In genomic region chr4:2570551-2571222, GRCh38 we compare ENCODE assay signal across 8 cellular contexts. TPM values are rescaled to one million over a fixed set of nuclear protein-coding genes. Genes with fewer than 3 reads are reported as not detected.
DNase-seq lines count a peak whose midpoint lies in the region; ATAC-seq, FAIRE-seq and TF ChIP-seq lines count a peak whose summit lies in the region.

No MANE protein-coding gene starts in this region.

- peaks cover 12 to 27% of the 10 kb centered on the region in 2 donors for H3K36me3 Mint-ChIP-seq in stimulated activated naive B cell treated with anti-CD40 and anti-IgM and Interleukin-4, amounts not matched to agents 10 μg/mL and 1 μg/mL and 100 μg/mL, for 72 hours

- H3K9me3 ChIP-seq in HepG2 (ENCODE audit: low read length), result no peaks in the 10 kb centered on the region

- no peaks in the 10 kb centered on the region for H3K27me3 ChIP-seq in HepG2 (ENCODE audit: control insufficient read depth in 1 of 2, insufficient read depth in 2 of 2, low read length in 2 of 2)

- in situ Hi-C loops in HepG2 (cut with HindIII; ENCODE audit: extremely low pct_ligation_motif_present, low pct_unique_long_range_greater_than_20kb), result no loop called here
- in situ Hi-C loops in G401 (cut with HindIII; ENCODE audit: low sequenced_read_pairs), result no loop called here

- TF ChIP-seq CTCF in HepG2 (CRISPR knock-in tag; IDR thresholded peaks at IDR 0.05), result no peak

- peak; percentile 89 for ATAC-seq in HG02642 (IDR thresholded peaks at IDR 0.05; ENCODE audit: poor library complexity, unreplicated experiment)
- ATAC-seq in HepG2, result peak; percentile 19; the same call in 2 of the 3 replicates
- ATAC-seq in stimulated activated naive B cell treated with anti-CD40 and anti-IgM and Interleukin-4, amounts not matched to agents 10 μg/mL and 1 μg/mL and 100 μg/mL, for 72 hours (replicated peaks), result peak; percentile 96 to 97
- no peak for ATAC-seq in SK-N-SH treated with all-trans-retinoic acid at 6 μM for 48 hours

- CTCF ChIA-PET in HepG2 (lab: Yijun Ruan, JAX; ENCODE audit: low intra/inter-chr PET ratio, low total read pairs), result no interaction called here

- H3K4me3 ChIP-seq in HepG2 (replicated peaks in 1 of 3; ENCODE audit: insufficient read depth in 1 of 3, low read depth in 2 of 3, low read length in 3 of 3), result no peak overlapping the region

- H2AFZ ChIP-seq in HepG2 (ENCODE audit: low read length), result no peak overlapping the region

- H3K36me3 ChIP-seq in HepG2 (replicated peaks in 1 of 2; ENCODE audit: control insufficient read depth in 1 of 2, insufficient read depth in 2 of 2, low read length in 2 of 2), result peaks cover 5 to 8% of the 10 kb centered on the region in 2 experiments; a peak in 2 of 5 replicates

- no peak overlapping the region for H3K9ac ChIP-seq in HepG2 (ENCODE audit: insufficient read depth, low read depth, low read length)

- no peaks in the 10 kb centered on the region for H3K9me3 Mint-ChIP-seq in stimulated activated naive B cell treated with anti-CD40 and anti-IgM and Interleukin-4, amounts not matched to agents 10 μg/mL and 1 μg/mL and 100 μg/mL, for 72 hours

- peaks cover 43 to 49% of the 10 kb centered on the region in 2 donors for H3K4me1 Mint-ChIP-seq in stimulated activated naive B cell treated with anti-CD40 and anti-IgM and Interleukin-4, amounts not matched to agents 10 μg/mL and 1 μg/mL and 100 μg/mL, for 72 hours

- FAIRE-seq in HepG2 (lab: Jason Lieb, UNC), result no peak

- BruUV-seq in HepG2 (replicated peaks; lab: Mats Ljungman, UMichigan), result no TSS peak

- no peak overlapping the region for H3K4me2 ChIP-seq in HepG2 (ENCODE audit: low read depth, low read length)

- TF ChIP-seq EP300 in HepG2 (IDR thresholded peaks at IDR 0.05; ENCODE audit: low read depth in 2 of 2, low read length in 2 of 2) (no peak), HepG2 (CRISPR knock-in tag; IDR thresholded peaks at IDR 0.05; ENCODE audit: borderline replicate concordance) (no peak)

- no peaks in the 10 kb centered on the region for H3K27me3 Mint-ChIP-seq in stimulated activated naive B cell treated with anti-CD40 and anti-IgM and Interleukin-4, amounts not matched to agents 10 μg/mL and 1 μg/mL and 100 μg/mL, for 72 hours

- peaks cover 92% of the 10 kb centered on the region for H3K79me2 ChIP-seq in HepG2 (ENCODE audit: insufficient read depth, low read length)

- peak overlapping the region; percentile 83 for H3K27ac Mint-ChIP-seq in stimulated activated naive B cell treated with anti-CD40 and anti-IgM and Interleukin-4, amounts not matched to agents 10 μg/mL and 1 μg/mL and 100 μg/mL, for 72 hours

- POLR2A ChIA-PET in HepG2 (lab: Yijun Ruan, JAX), result no interaction called here

- peaks cover 46% of the 10 kb centered on the region for H4K20me1 ChIP-seq in HepG2 (ENCODE audit: insufficient read depth, low read length)

- DNase-seq in CD1c-positive myeloid dendritic cell (ENCODE audit: extremely low spot score), result peak; percentile 57
- DNase-seq in activated CD8-positive, alpha-beta memory T cell treated with anti-CD3 and anti-CD28 coated beads for 1 hour (ENCODE audit: extremely low read depth in 1 of 2, low read depth in 1 of 2), result peak; percentile 9
- DNase-seq in HepG2 (ENCODE audit: low spot score), result no peak
- peak; percentile 38 for DNase-seq in stimulated activated naive B cell treated with anti-CD40 and anti-IgM and Interleukin-4, amounts not matched to agents 10 μg/mL and 1 μg/mL and 100 μg/mL, for 72 hours
- no peak for DNase-seq in NCI-H1048 (lab: John Stamatoyannopoulos, UW)
- DNase-seq in G401 (ENCODE audit: low spot score), result no peak

- intact Hi-C loops in HepG2 (cut with micrococcal nuclease; ENCODE audit: unreplicated experiment), result no loop called here

- peaks cover 36% of the 10 kb centered on the region for H3K4me1 ChIP-seq in HepG2 (ENCODE audit: insufficient read depth, low read length)

- peak overlapping the region; percentile 60 to 69 for H3K4me3 Mint-ChIP-seq in stimulated activated naive B cell treated with anti-CD40 and anti-IgM and Interleukin-4, amounts not matched to agents 10 μg/mL and 1 μg/mL and 100 μg/mL, for 72 hours

- 99% methylated on average over 9 of the region's 11 CpGs for WGBS in HepG2 (ENCODE audit: low lambda C conversion rate)

- TF ChIP-seq RAD21 in HepG2 (CRISPR knock-in tag; IDR thresholded peaks at IDR 0.05), result no peak

- no peak overlapping the region for H3K27ac ChIP-seq in HepG2 (ENCODE audit: extremely low read length, insufficient read depth, low read length)

- no peak for TF ChIP-seq POLR2A in HepG2 (IDR thresholded peaks at IDR 0.05; ENCODE audit: insufficient read depth in 1 of 2, low read depth in 2 of 2, low read length in 2 of 2)

TF ChIP-seq in HepG2, 621 proteins besides CTCF, POLR2A, EP300 and RAD21:
- no peak for TF ChIP-seq ZSCAN20 (CRISPR knock-in tag; IDR thresholded peaks at IDR 0.05; ENCODE audit: borderline replicate concordance)
- TF ChIP-seq ZBTB38 (CRISPR knock-in tag; IDR thresholded peaks at IDR 0.05), result 0 out of 2 replicates have a peak, but pooled peaks have one; percentile 20

TF ChIP-seq in SK-N-SH treated with all-trans-retinoic acid at 6 μM for 48 hours, 23 proteins besides CTCF, POLR2A, EP300 and RAD21 (continues in another document):
- TF ChIP-seq PPARA (CRISPR knock-in tag; IDR thresholded peaks at IDR 0.05; ENCODE audit: borderline replicate concordance), result no peak
- no peak for TF ChIP-seq ARNTL (CRISPR knock-in tag; IDR thresholded peaks at IDR 0.05; ENCODE audit: borderline replicate concordance, low read depth)
- no peak for TF ChIP-seq ZFP30 (CRISPR knock-in tag; IDR thresholded peaks at IDR 0.05)
- no peak for TF ChIP-seq ZNF8 (CRISPR knock-in tag; IDR thresholded peaks at IDR 0.05)
- no peak for TF ChIP-seq TOX (CRISPR knock-in tag; IDR thresholded peaks at IDR 0.05; ENCODE audit: borderline replicate concordance)
- TF ChIP-seq CSDC2 (CRISPR knock-in tag; IDR thresholded peaks at IDR 0.05), result no peak
- no peak for TF ChIP-seq ZNF70 (CRISPR knock-in tag; IDR thresholded peaks at IDR 0.05)
- TF ChIP-seq CSRNP3 (CRISPR knock-in tag; IDR thresholded peaks at IDR 0.05), result no peak
- TF ChIP-seq SNAI2 (CRISPR knock-in tag; IDR thresholded peaks at IDR 0.05), result no peak

RNA-seq across cellular contexts. Expression of gene FAM193A, which starts 34.2 kb away (rescaled TPM):
- total RNA-seq in HepG2 (2016; rRNA removed; fragmentation: Illumina TruSeq; extraction: Trizol), result 7.2 and 8.7 TPM in 2 replicates
- 10.0 and 11.2 TPM in 2 replicates for total RNA-seq in HepG2 (2016; cell fraction: cytosol; rRNA removed; fragmentation: Illumina TruSeq; extraction: Trizol; ENCODE audit: low read depth)
- 6.1 and 8.2 TPM in 2 replicates for total RNA-seq in HepG2 (2016; cell fraction: insoluble cytoplasmic fraction; rRNA removed; fragmentation: Illumina TruSeq; extraction: Trizol)
- total RNA-seq in HepG2 (2016; cell fraction: membrane; rRNA removed; fragmentation: Illumina TruSeq; extraction: Trizol), result 9.2 and 9.9 TPM in 2 replicates
- total RNA-seq in HepG2 (2016; cell fraction: nucleus; rRNA removed; fragmentation: Illumina TruSeq; extraction: Trizol), result 12.3 and 15.0 TPM in 2 replicates
- polyA plus RNA-seq in HepG2 (2011; rRNA removed), result 5.7 and 6.0 TPM in 2 replicates
- polyA plus RNA-seq in HepG2 (2011; cell fraction: cytosol; rRNA removed), result 3.9 and 4.1 TPM in 2 replicates
- polyA plus RNA-seq in HepG2 (2011; cell fraction: nucleus; rRNA removed), result 19.7 and 23.8 TPM in 2 replicates
- polyA plus RNA-seq in HepG2 (2012), result 10.7 and 11.2 TPM in 2 replicates
- 1.3 and 1.9 TPM in 2 replicates for polyA plus RNA-seq in HepG2 (2016; cell fraction: cytosol; fragmentation: Illumina TruSeq; extraction: Trizol; ENCODE audit: low read depth)
- polyA plus RNA-seq in HepG2 (2016; cell fraction: insoluble cytoplasmic fraction; fragmentation: Illumina TruSeq; extraction: Trizol; ENCODE audit: low read depth), result 6.5 and 8.6 TPM in 2 replicates
- polyA plus RNA-seq in HepG2 (2016; cell fraction: membrane; fragmentation: Illumina TruSeq; extraction: Trizol; ENCODE audit: low read depth), result 3.8 and 4.2 TPM in 2 replicates
- 32.1 and 35.7 TPM in 2 replicates for polyA plus RNA-seq in HepG2 (2016; cell fraction: nucleus; fragmentation: Illumina TruSeq; extraction: Trizol; ENCODE audit: insufficient read depth, low read depth)
- 12.2 and 18.8 TPM in 2 replicates for polyA minus RNA-seq in HepG2 (2011; rRNA and poly(A)+ RNA removed; ENCODE audit: low replicate concordance)
- polyA minus RNA-seq in HepG2 (2011; cell fraction: cytosol; rRNA and poly(A)+ RNA removed), result 10.0 and 11.0 TPM in 2 replicates
- polyA minus RNA-seq in HepG2 (2011; cell fraction: nucleus; rRNA and poly(A)+ RNA removed), result 28.3 and 28.6 TPM in 2 replicates
- 14.5 and 26.2 TPM in 2 replicates for total RNA-seq in G401 (2014; rRNA removed; shearing (Covaris generic))

Comparison
In these comparisons a context has a peak if more than half of its experiments do, and no peak if none do; other contexts are left out.
1. DNase-seq: peak in CD1c-positive myeloid dendritic cell (single experiment), activated CD8-positive, alpha-beta memory T cell treated with anti-CD3 and anti-CD28 coated beads for 1 hour (2 of 2) and stimulated activated naive B cell treated with anti-CD40 and anti-IgM and Interleukin-4, amounts not matched to agents 10 μg/mL and 1 μg/mL and 100 μg/mL, for 72 hours (single experiment); none in HepG2 (single experiment), NCI-H1048 (single experiment) and G401 (single experiment).